ENCODE assay signal across 8 cellular contexts in the genomic region with DNA sequence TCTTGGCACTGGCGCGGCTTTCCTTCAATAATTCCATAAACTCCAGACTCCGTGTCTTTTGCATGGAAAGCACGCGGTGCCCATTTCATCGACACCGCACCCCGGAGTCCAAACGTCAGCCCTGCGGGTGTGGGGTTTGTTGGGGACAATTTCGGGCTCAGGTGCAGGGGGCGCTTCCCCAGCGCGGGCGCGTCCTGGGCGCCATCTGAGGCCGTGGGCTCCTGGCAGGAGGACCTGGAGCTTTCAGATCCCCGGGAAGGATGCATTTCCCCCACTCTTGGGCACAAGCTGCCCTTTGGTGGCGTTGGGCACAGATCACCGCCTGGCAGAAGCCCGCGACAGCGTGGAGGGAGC. TPM values are rescaled to one million over a fixed set of nuclear protein-coding genes. Genes with fewer than 3 reads are reported as not detected.
DNase-seq lines count a peak whose midpoint lies in the region; ATAC-seq and TF ChIP-seq lines count a peak whose summit lies in the region.
"Not testable (repeated sequence)": the region's sequence is repeated elsewhere in the genome, so short reads cannot be mapped to it uniquely, and the experiment has no call there.

No MANE protein-coding gene starts in this region.

- H3K36me3 Mint-ChIP-seq in naive B cell = not testable (repeated sequence)

- H3K36me3 ChIP-seq in BLaER1; HUES6 (ENCODE audit: control insufficient read depth, insufficient read depth, low read length); brain microvascular endothelial cell (replicated peaks); iPS DF 6.9 (ENCODE audit: control insufficient read depth, insufficient read depth, low read length); skeletal muscle satellite cell (ENCODE audit: insufficient read depth, low read length); transverse colon: not testable (repeated sequence)

- H4K20me1 ChIP-seq in BLaER1 = not testable (repeated sequence)

- not testable (repeated sequence) for DNase-seq in brain microvascular endothelial cell; epithelial cell of proximal tubule (ENCODE audit: low read depth); iPS DF 6.9 (ENCODE audit: low read depth, low spot score); naive B cell; transverse colon

- H3K27me3 ChIP-seq in BLaER1 = peaks cover 14% of the 10 kb centered on the region; the same call in 1 of the 2 replicates
- H3K27me3 ChIP-seq in HUES6 (ENCODE audit: control insufficient read depth, insufficient read depth, low read length) = peaks cover 20% of the 10 kb centered on the region
- H3K27me3 ChIP-seq in brain microvascular endothelial cell (replicated peaks); iPS DF 6.9 (ENCODE audit: control insufficient read depth, insufficient read depth, low read length): not testable (repeated sequence)
- H3K27me3 ChIP-seq in skeletal muscle satellite cell (ENCODE audit: control insufficient read depth, insufficient read depth, low read length) = peaks cover 40% of the 10 kb centered on the region
- peaks cover 79% of the 10 kb centered on the region for H3K27me3 ChIP-seq in transverse colon

- peaks cover 24% of the 10 kb centered on the region for H3K4me1 ChIP-seq in BLaER1
- H3K4me1 ChIP-seq in HUES6 (ENCODE audit: control insufficient read depth, insufficient read depth, low read length); iPS DF 6.9 (ENCODE audit: control insufficient read depth, insufficient read depth, low read length); skeletal muscle satellite cell (ENCODE audit: control insufficient read depth, insufficient read depth, low read length); transverse colon: not testable (repeated sequence)

- not testable (repeated sequence) for ATAC-seq in naive B cell (ENCODE audit: low read depth in 2 of 2)

- TF ChIP-seq POLR2A in transverse colon (IDR thresholded peaks at IDR 0.05) = not testable (repeated sequence)

- not testable (repeated sequence) for H3K27ac Mint-ChIP-seq in naive B cell

- H3K9me3 Mint-ChIP-seq in naive B cell = not testable (repeated sequence)

- peaks cover 0 to 11% (median 6%) of the 10 kb centered on the region in 3 donors for H3K4me1 Mint-ChIP-seq in naive B cell

- H3K4me2 ChIP-seq in BLaER1 (peak overlapping the region; percentile 97), skeletal muscle satellite cell (ENCODE audit: low read length) (peak overlapping the region; percentile 79)

- H3K4me3 Mint-ChIP-seq in naive B cell = peak overlapping the region in 7 of 8 donors; percentile 12 to 79 (median 47)

- H3K4me3 ChIP-seq in BLaER1 (peak overlapping the region; percentile 64), HUES6 (ENCODE audit: low read depth, low read length) (peak overlapping the region; percentile 68), brain microvascular endothelial cell (ENCODE audit: low read depth, low read length) (peak overlapping the region; percentile 54), epithelial cell of proximal tubule (ENCODE audit: low read depth, low read length) (peak overlapping the region; percentile 33), iPS DF 6.9 (ENCODE audit: low read length) (peak overlapping the region; percentile 44; the same call in 1 of the 2 replicates), skeletal muscle satellite cell (ENCODE audit: low read length) (peak overlapping the region; percentile 60), transverse colon (peak overlapping the region in 3 of 4 donors; percentile 24 to 50 (median 34))

- intact Hi-C loops in transverse colon (cut with DNase I; ENCODE audit: low total_unique reads) = not testable (repeated sequence)

- in situ Hi-C loops in brain microvascular endothelial cell (cut with HindIII; ENCODE audit: low pct_ligation_motif_present, low sequenced_read_pairs); transverse colon (cut with MboI; ENCODE audit: low pct_ligation_motif_present in 1 of 4, low pct_unique_long_range_greater_than_20kb in 1 of 4, low sequenced_read_pairs in 3 of 4): not testable (repeated sequence)

- H3K27me3 Mint-ChIP-seq in naive B cell = peaks cover 28 to 53% (median 37%) of the 10 kb centered on the region in 3 donors

- no CpG with 5 or more reads among the region's 24 CpGs for WGBS in iPS DF 6.9 (ENCODE audit: insufficient coverage, insufficient read length)
- WGBS in transverse colon (ENCODE audit: low coverage in 1 of 2), 2 donors = 68% methylated on average over 23 of the region's 24 CpGs; no CpG with 5 or more reads in 1 of the 2 donors

- H3K9me3 ChIP-seq in BLaER1; HUES6 (ENCODE audit: control insufficient read depth, insufficient read depth, low read depth, low read length); iPS DF 6.9 (ENCODE audit: control insufficient read depth, insufficient read depth, low read length); skeletal muscle satellite cell (replicated peaks; ENCODE audit: low read length); transverse colon: not testable (repeated sequence)

- H3K9ac ChIP-seq in BLaER1 (peak overlapping the region; percentile 65; the same call in 1 of the 2 replicates), HUES6 (ENCODE audit: low read length) (peak overlapping the region; percentile 50)
- H3K9ac ChIP-seq in skeletal muscle satellite cell (ENCODE audit: low read depth, low read length) = not testable (repeated sequence)

- TF ChIP-seq CTCF in brain microvascular endothelial cell (IDR thresholded peaks at IDR 0.05; ENCODE audit: low read depth, low read length, missing control alignments); epithelial cell of proximal tubule (conservative IDR thresholded peaks at IDR 0.05; ENCODE audit: low read depth, low read length); transverse colon (IDR thresholded peaks at IDR 0.05): not testable (repeated sequence)

- peak overlapping the region; percentile 56 for H3K27ac ChIP-seq in BLaER1
- not testable (repeated sequence) for H3K27ac ChIP-seq in HUES6 (ENCODE audit: low read depth, low read length); brain microvascular endothelial cell; iPS DF 6.9 (ENCODE audit: low read length)
- H3K27ac ChIP-seq in transverse colon = peak overlapping the region in 1 of 4 donors; percentile 47

- not testable (repeated sequence) for TF ChIP-seq EP300 in transverse colon (IDR thresholded peaks at IDR 0.05; ENCODE audit: low read depth)

RNA-seq across cellular contexts. Expression of a gene that starts 12.9 kb away (rescaled TPM):
- total RNA-seq in epithelial cell of proximal tubule = 1.3 and 1.8 TPM in 2 replicates
- 10 to 100 TPM in 1 of 6 donors, 1 to 10 TPM in 5; 5.5 to 13.3 (median 6.7) TPM for polyA plus RNA-seq in naive B cell (ENCODE audit: low read depth in 6 of 6)
- total RNA-seq in skeletal muscle satellite cell (2012; rRNA removed) = 2.5 and 3.1 TPM in 2 replicates
- total RNA-seq in transverse colon = 10 to 100 TPM in 1 of 4 donors, 1 to 10 TPM in 3; 1.5 to 11.1 (median 4.5) TPM

RNA-seq across cellular contexts. Expression of a gene that starts 23.5 kb away (rescaled TPM):
- 0.22 and 0.58 TPM in 2 replicates for total RNA-seq in epithelial cell of proximal tubule
- polyA plus RNA-seq in naive B cell (ENCODE audit: low read depth in 6 of 6) = under 1 TPM in 2 of 6 donors, not detected in 4; 0.04 to 0.13 TPM
- 3.9 and 8.4 TPM in 2 replicates for total RNA-seq in skeletal muscle satellite cell (2012; rRNA removed)
- 10 to 100 TPM in 2 of 4 donors, 1 to 10 TPM in 2; 4.1 to 19.7 (median 9.4) TPM for total RNA-seq in transverse colon
